ENCODE assay signal across 8 cellular contexts in genomic region chr19:14479985-14480694, GRCh38. TPM values are rescaled to one million over a fixed set of nuclear protein-coding genes. Genes with fewer than 3 reads are reported as not detected.
DNase-seq lines count a peak whose midpoint lies in the region; ATAC-seq and TF ChIP-seq lines count a peak whose summit lies in the region.

No MANE protein-coding gene starts in this region.

- intact Hi-C loops in MCF 10A (cut with micrococcal nuclease), result loop anchor here (5.0 kb wide), 1 partner anchor 343 kb away; the partner anchor contains the start of gene ASF1B
- intact Hi-C loops in left lung (cut with DNase I), result no loop called here

- CTCF ChIA-PET in AG04450 (lab: Charles Lee) (interaction anchor here (0.6 to 3.7 kb wide), 22 partner anchors 8 to 618 kb away, joined by 3 to 32 read pairs (median 5); partner anchors contain the start of genes ASF1B, DDX39A, GIPC1 and PKN1), MCF 10A (lab: Yijun Ruan, JAX) (interaction anchor here (0.5 to 7.2 kb wide), 20 partner anchors 8 to 596 kb away, joined by 3 to 50 read pairs (median 4); partner anchors contain the start of gene ASF1B)

- no peak overlapping the region for H3K4me3 Mint-ChIP-seq in MCF 10A (ENCODE audit: unreplicated experiment)

- no peaks in the 10 kb centered on the region for H3K27me3 Mint-ChIP-seq in MCF 10A (ENCODE audit: insufficient read depth, unreplicated experiment)

- H3K4me1 Mint-ChIP-seq in MCF 10A (ENCODE audit: insufficient read depth, unreplicated experiment), result peaks cover 14% of the 10 kb centered on the region

- peak; percentile 37 for ATAC-seq in left lung
- no peak for ATAC-seq in GM19395 (IDR thresholded peaks at IDR 0.05; ENCODE audit: unreplicated experiment)

- no TSS peak for BruUV-seq in MCF 10A (replicated peaks; lab: Mats Ljungman, UMichigan)

- H3K36me3 ChIP-seq in H7 (replicated peaks; ENCODE audit: control insufficient read depth, insufficient read depth, low read length) (peaks cover 3% of the 10 kb centered on the region), left lung (peaks cover 0 to 56% of the 10 kb centered on the region in 2 donors)

- POLR2A ChIA-PET in AG04450 (lab: Yijun Ruan, JAX), result interaction anchor here (0.5 to 1.3 kb wide), 4 partner anchors 15 to 38 kb away, joined by 3 to 4 read pairs (median 4); partner anchors contain the start of genes DNAJB1 and GIPC1
- POLR2A ChIA-PET in MCF 10A (lab: Yijun Ruan, JAX), result interaction anchor here (0.6 to 0.7 kb wide), 3 partner anchors 14 to 63 kb away, joined by 3 read pairs; no protein-coding TSS in a partner anchor

- peaks cover 59% of the 10 kb centered on the region for H3K36me3 Mint-ChIP-seq in MCF 10A (ENCODE audit: insufficient read depth, unreplicated experiment)

- no peak for DNase-seq in AG04450 (ENCODE audit: low read depth, low spot score)
- peak; percentile 99 for DNase-seq in H7
- no peak for DNase-seq in MCF 10A (ENCODE audit: unreplicated experiment)
- peak in 1 of 2 donors; percentile 94 for DNase-seq in left lung
- peak; percentile 62 for DNase-seq in stimulated activated CD8-positive, alpha-beta memory T cell treated with anti-CD3 and anti-CD28 coated beads, Interleukin-4, amount 100 ng/mL, for 24 hours (ENCODE audit: low read depth)
- DNase-seq in NCI-H2107 (lab: John Stamatoyannopoulos, UW), result no peak

- no peaks in the 10 kb centered on the region for H3K9me3 Mint-ChIP-seq in MCF 10A (ENCODE audit: unreplicated experiment)

- H3K27ac Mint-ChIP-seq in MCF 10A (ENCODE audit: low read depth, unreplicated experiment), result no peak overlapping the region

- H3K27me3 ChIP-seq in AG04450 (ENCODE audit: control insufficient read depth, insufficient read depth, low read length) (no peaks in the 10 kb centered on the region), H7 (ENCODE audit: control insufficient read depth, insufficient read depth, low read length) (no peaks in the 10 kb centered on the region), left lung (peaks cover 0 to 8% of the 10 kb centered on the region in 2 donors)

- H3K4me3 ChIP-seq in AG04450 (ENCODE audit: low read depth, low read length) (no peak overlapping the region), H7 (ENCODE audit: insufficient read depth, low read depth, low read length) (no peak overlapping the region), left lung (no peak overlapping the region)

- H3K4me1 ChIP-seq in left lung, result peaks cover 23 to 29% of the 10 kb centered on the region in 2 donors

- H3K27ac ChIP-seq in AG04450 (ENCODE audit: low read depth, low read length) (peak overlapping the region; percentile 61), VCaP (no peak overlapping the region), left lung (no peak overlapping the region)

- TF ChIP-seq CTCF in AG04450 (IDR thresholded peaks at IDR 0.05; ENCODE audit: low read depth, low read length) (peak; percentile 82), VCaP (conservative IDR thresholded peaks at IDR 0.05) (peak; percentile 81), MCF 10A (IDR thresholded peaks at IDR 0.05; ENCODE audit: unreplicated experiment) (peak; percentile 78), left lung (IDR thresholded peaks at IDR 0.05) (peak; percentile 86 to 96)

- H3K9me3 ChIP-seq in AG04450 (ENCODE audit: control insufficient read depth, insufficient read depth, low read length) (no peaks in the 10 kb centered on the region; the same call in 1 of the 2 replicates), left lung (no peaks in the 10 kb centered on the region)

RNA-seq across cellular contexts. Expression of gene PTGER1, which starts 5.0 kb away (rescaled TPM):
- 0.72 and 1.0 TPM in 2 replicates for polyA plus RNA-seq in AG04450 (2011; rRNA removed)
- 0.52 and 0.69 TPM in 2 replicates for polyA minus RNA-seq in AG04450 (2011; rRNA and poly(A)+ RNA removed)
- total RNA-seq in H7 (2014; rRNA removed; shearing (Covaris generic)), result 0.22 and 0.35 TPM in 2 replicates
- total RNA-seq in MCF 10A (2022) (0.29 and 0.42 TPM in 2 replicates), left lung (1 to 10 TPM in 1 of 2 donors, under 1 TPM in 1; 0.76 to 3.6 TPM)

RNA-seq across cellular contexts. Expression of gene GIPC1, which starts 15.8 kb away (rescaled TPM):
- 47.4 and 59.8 TPM in 2 replicates for polyA plus RNA-seq in AG04450 (2011; rRNA removed)
- polyA minus RNA-seq in AG04450 (2011; rRNA and poly(A)+ RNA removed), result 27.1 and 30.4 TPM in 2 replicates
- total RNA-seq in H7 (2014; rRNA removed; shearing (Covaris generic)), result 97.8 and 116 TPM in 2 replicates
- 107 and 108 TPM in 2 replicates for total RNA-seq in MCF 10A (2022)
- total RNA-seq in left lung, result 100 to 1,000 TPM; 120 to 154 TPM

RNA-seq across cellular contexts. Expression of gene DNAJB1, which starts 38.1 kb away (rescaled TPM):
- 80.6 and 88.3 TPM in 2 replicates for polyA plus RNA-seq in AG04450 (2011; rRNA removed)
- 48.1 and 49.1 TPM in 2 replicates for polyA minus RNA-seq in AG04450 (2011; rRNA and poly(A)+ RNA removed)
- total RNA-seq in H7 (2014; rRNA removed; shearing (Covaris generic)), result 44.6 and 46.9 TPM in 2 replicates
- 71.6 and 97.4 TPM in 2 replicates for total RNA-seq in MCF 10A (2022)
- 100 to 1,000 TPM; 107 to 110 TPM for total RNA-seq in left lung

RNA-seq across cellular contexts. Expression of gene PKN1, which starts 47.0 kb away (rescaled TPM):
- polyA plus RNA-seq in AG04450 (2011; rRNA removed), result 37.5 and 43.4 TPM in 2 replicates
- 78.2 and 99.3 TPM in 2 replicates for polyA minus RNA-seq in AG04450 (2011; rRNA and poly(A)+ RNA removed)
- total RNA-seq in H7 (2014; rRNA removed; shearing (Covaris generic)), result 108 and 127 TPM in 2 replicates
- total RNA-seq in MCF 10A (2022) (94.8 and 141 TPM in 2 replicates), left lung (100 to 1,000 TPM; 125 to 190 TPM)

RNA-seq across cellular contexts. Expression of gene TECR, which starts 49.3 kb away (rescaled TPM):
- 59.6 and 70.2 TPM in 2 replicates for polyA plus RNA-seq in AG04450 (2011; rRNA removed)
- polyA minus RNA-seq in AG04450 (2011; rRNA and poly(A)+ RNA removed), result 113 and 191 TPM in 2 replicates
- total RNA-seq in H7 (2014; rRNA removed; shearing (Covaris generic)), result 88.2 and 99.4 TPM in 2 replicates
- total RNA-seq in MCF 10A (2022), result 74.1 and 106 TPM in 2 replicates
- total RNA-seq in left lung, result 100 to 1,000 TPM; 119 to 122 TPM

Comparison
In these comparisons a context has a peak if more than half of its experiments do, and no peak if none do; other contexts are left out.
1. DNase-seq: peak in H7 (single experiment) and stimulated activated CD8-positive, alpha-beta memory T cell treated with anti-CD3 and anti-CD28 coated beads, Interleukin-4, amount 100 ng/mL, for 24 hours (single experiment); none in AG04450 (single experiment), MCF 10A (single experiment) and NCI-H2107 (single experiment).
2. Peak in every context shown above with its lines, with median percentiles within 50 percentile points of each other: CTCF ChIP-seq.